ENCODE assay signal across 25 cellular contexts in the genomic region with DNA sequence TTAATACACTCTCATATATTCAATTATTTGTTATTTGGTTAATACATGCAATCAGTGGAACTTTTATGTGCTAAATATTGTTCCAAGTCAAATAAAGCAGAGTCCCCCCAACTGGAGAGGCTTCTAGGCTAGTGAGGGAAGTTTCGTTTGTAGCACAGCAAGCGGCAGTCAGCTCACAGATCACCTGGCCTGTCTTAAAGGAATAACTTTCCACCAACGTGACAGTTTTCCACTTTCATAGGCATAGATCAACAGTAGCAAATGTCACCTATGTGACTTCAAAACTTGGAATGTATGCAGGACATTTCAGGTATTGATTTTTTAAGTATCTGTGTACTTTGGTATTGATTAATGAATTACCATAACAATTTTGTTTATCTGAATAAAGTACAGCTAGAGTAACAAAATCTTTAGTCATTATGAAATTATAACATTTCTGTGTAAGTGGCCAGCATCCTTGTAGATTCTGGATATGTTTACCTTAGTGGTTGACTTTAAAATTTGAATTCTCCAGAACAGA.
DNase-seq lines count a peak whose midpoint lies in the region; ATAC-seq, FAIRE-seq and TF ChIP-seq lines count a peak whose summit lies in the region.
"Had no signal": no experiment of that assay in that cellular context is flagged by ENCODE, and none has a peak within 500 bp of the region (broad histone marks: within the 10 kb centered on the region; RNA-seq: fewer than 3 reads in every experiment).

No MANE protein-coding gene starts in this region.

- H3K27ac ChIP-seq in HepG2 (ENCODE audit: extremely low read length, insufficient read depth, low read length), result no peak overlapping the region
- no peak overlapping the region for H3K27ac ChIP-seq in right lobe of liver
- H3K27ac ChIP-seq in GM23338 (ENCODE audit: low read depth), result no peak overlapping the region
- H3K27ac ChIP-seq in iPS-18a (ENCODE audit: low read length), result no peak overlapping the region
- no peak overlapping the region for H3K27ac ChIP-seq in transverse colon
- H3K27ac ChIP-seq: A549 had no signal

- peaks cover 5% of the 10 kb centered on the region; the same call in 1 of the 2 replicates for H3K9me2 ChIP-seq in GM23338 (ENCODE audit: insufficient read depth)

- no peaks in the 10 kb centered on the region for H3K27me3 Mint-ChIP-seq in GM23338 (ENCODE audit: insufficient read depth, low read depth, poor library complexity)
- H3K27me3 Mint-ChIP-seq in progenitor cell of endocrine pancreas, result no peaks in the 10 kb centered on the region
- H3K27me3 Mint-ChIP-seq in activated CD4-positive, alpha-beta memory T cell treated with anti-CD3 and anti-CD28 coated beads for 36 hours, result no peaks in the 10 kb centered on the region

- H3K9me3 ChIP-seq in HepG2 (ENCODE audit: low read length) (no peaks in the 10 kb centered on the region), right lobe of liver (no peaks in the 10 kb centered on the region), iPS-18a (ENCODE audit: control insufficient read depth, low read depth, low read length) (no peaks in the 10 kb centered on the region), transverse colon (no peaks in the 10 kb centered on the region)
- H3K9me3 ChIP-seq: A549, BE2C had no signal

- TF ChIP-seq POLR2A in HepG2 (IDR thresholded peaks at IDR 0.05; ENCODE audit: insufficient read depth in 1 of 2, low read depth in 2 of 2, low read length in 2 of 2) (no peak), right lobe of liver (IDR thresholded peaks at IDR 0.05) (no peak), transverse colon (IDR thresholded peaks at IDR 0.05) (no peak)

- H3F3A ChIP-seq in GM23338 (replicated peaks; ENCODE audit: low read depth), result no peaks in the 10 kb centered on the region

- H3K4me1 ChIP-seq in HepG2 (ENCODE audit: insufficient read depth, low read length) (no peaks in the 10 kb centered on the region), right lobe of liver (no peaks in the 10 kb centered on the region), GM23338 (ENCODE audit: insufficient read depth) (peaks cover 15% of the 10 kb centered on the region), iPS-18a (ENCODE audit: control insufficient read depth, low read depth, low read length) (peaks cover 11% of the 10 kb centered on the region), transverse colon (no peaks in the 10 kb centered on the region)
- H3K4me1 ChIP-seq: A549, BE2C, Caco-2 had no signal

- WGBS in HepG2 (ENCODE audit: low lambda C conversion rate), result 54% methylated on average over 3 of the region's 3 CpGs
- 55% methylated on average over 3 of the region's 3 CpGs for WGBS in right lobe of liver (ENCODE audit: insufficient coverage, low coverage, low lambda C conversion rate, missing lambda C conversion rate)
- WGBS in transverse colon (ENCODE audit: low coverage in 1 of 2), 2 donors, result 86 to 92% methylated on average over 3 of the region's 3 CpGs

- no peak overlapping the region for H3K9ac ChIP-seq in HepG2 (ENCODE audit: insufficient read depth, low read depth, low read length)
- H3K9ac ChIP-seq in iPS-18a (ENCODE audit: low read length), result peak overlapping the region; percentile 20
- H3K9ac ChIP-seq: BLaER1 treated with 17β-estradiol and CSF1 and Interleukin-3, amounts not matched to agents 10 nM and 100 nM had no signal

- DNase-seq in HepG2 (ENCODE audit: low spot score), result no peak
- DNase-seq in right lobe of liver, result no peak
- DNase-seq in GM23338 (ENCODE audit: low spot score), result no peak
- no peak for DNase-seq in progenitor cell of endocrine pancreas (ENCODE audit: low spot score, unreplicated experiment)
- no peak for DNase-seq in transverse colon
- no peak for DNase-seq in stimulated activated CD4-positive, alpha-beta T cell treated with anti-CD3 and anti-CD28 coated beads, Interleukin-12 subunit alpha, Interleukin-12 subunit beta, amount 100 ng/mL, for 4 hours
- DNase-seq in activated CD4-positive, alpha-beta memory T cell treated with anti-CD3 and anti-CD28 coated beads for 36 hours, result no peak
- DNase-seq: 8988T; ACHN; AML-193; BE2C; Caco-2; CD8-positive, alpha-beta T cell; DMS153; DMS79; EL; GDM1; H9 had no signal

- H3K27me3 ChIP-seq in HepG2 (ENCODE audit: control insufficient read depth in 1 of 2, insufficient read depth in 2 of 2, low read length in 2 of 2), result no peaks in the 10 kb centered on the region
- no peaks in the 10 kb centered on the region for H3K27me3 ChIP-seq in right lobe of liver
- no peaks in the 10 kb centered on the region for H3K27me3 ChIP-seq in GM23338 (ENCODE audit: insufficient read depth)
- H3K27me3 ChIP-seq in iPS-18a (ENCODE audit: control insufficient read depth, insufficient read depth, low read length), result no peaks in the 10 kb centered on the region
- H3K27me3 ChIP-seq in transverse colon, result no peaks in the 10 kb centered on the region
- H3K27me3 ChIP-seq: BE2C; BLaER1 treated with 17β-estradiol and CSF1 and Interleukin-3, amounts not matched to agents 10 nM and 100 nM had no signal

- no peak for TF ChIP-seq CTCF in HepG2 (CRISPR knock-in tag; IDR thresholded peaks at IDR 0.05)
- TF ChIP-seq CTCF in right lobe of liver (IDR thresholded peaks at IDR 0.05), result no peak
- no peak for TF ChIP-seq CTCF in GM23338 (conservative IDR thresholded peaks at IDR 0.05; ENCODE audit: low read depth in 2 of 2)
- TF ChIP-seq CTCF in progenitor cell of endocrine pancreas (IDR thresholded peaks at IDR 0.05; ENCODE audit: unreplicated experiment), result no peak
- no peak for TF ChIP-seq CTCF in transverse colon (IDR thresholded peaks at IDR 0.05)

- intact Hi-C loops in HepG2 (cut with micrococcal nuclease; ENCODE audit: unreplicated experiment) (no loop called here), right lobe of liver (cut with DNase I) (no loop called here), transverse colon (cut with DNase I; ENCODE audit: low total_unique reads) (no loop called here)
- intact Hi-C loops in activated CD4-positive, alpha-beta memory T cell treated with anti-CD3 and anti-CD28 coated beads for 36 hours (cut with micrococcal nuclease), result loop anchor here (10.0 kb wide), 1 partner anchor 267 kb away; a partner anchor contains a TSS

- TF ChIP-seq RAD21 in HepG2 (CRISPR knock-in tag; IDR thresholded peaks at IDR 0.05), result no peak

- CTCF ChIA-PET in HepG2 (lab: Yijun Ruan, JAX; ENCODE audit: low intra/inter-chr PET ratio, low total read pairs), result no interaction called here
- CTCF ChIA-PET in activated CD4-positive, alpha-beta memory T cell treated with anti-CD3 and anti-CD28 coated beads for 36 hours (lab: Charles Lee), result no interaction called here

- H2AFZ ChIP-seq in HepG2 (ENCODE audit: low read length), result no peak overlapping the region
- no peak overlapping the region for H2AFZ ChIP-seq in GM23338

- H3K79me2 ChIP-seq in HepG2 (ENCODE audit: insufficient read depth, low read length) (no peaks in the 10 kb centered on the region), GM23338 (replicated peaks; ENCODE audit: insufficient read depth) (no peaks in the 10 kb centered on the region)

- H3K4me3 ChIP-seq in HepG2 (replicated peaks in 1 of 3; ENCODE audit: insufficient read depth in 1 of 3, low read depth in 2 of 3, low read length in 3 of 3) (no peak overlapping the region), right lobe of liver (no peak overlapping the region), GM23338 (no peak overlapping the region), iPS-18a (ENCODE audit: low read length) (no peak overlapping the region), transverse colon (no peak overlapping the region)
- H3K4me3 ChIP-seq: A549; BLaER1 treated with 17β-estradiol and CSF1 and Interleukin-3, amounts not matched to agents 10 nM and 100 nM; GM12878 had no signal

- FAIRE-seq in HepG2 (lab: Jason Lieb, UNC), result no peak
- FAIRE-seq: A549, GM12878, H1 had no signal

- in situ Hi-C loops in HepG2 (cut with HindIII; ENCODE audit: extremely low pct_ligation_motif_present, low pct_unique_long_range_greater_than_20kb), result no loop called here
- in situ Hi-C loops in transverse colon (cut with MboI; ENCODE audit: low pct_ligation_motif_present in 1 of 4, low pct_unique_long_range_greater_than_20kb in 1 of 4, low sequenced_read_pairs in 3 of 4), result no loop called here

- H3K36me3 ChIP-seq in HepG2 (replicated peaks in 1 of 2; ENCODE audit: control insufficient read depth in 1 of 2, insufficient read depth in 2 of 2, low read length in 2 of 2) (no peaks in the 10 kb centered on the region), right lobe of liver (no peaks in the 10 kb centered on the region), GM23338 (ENCODE audit: insufficient read depth) (no peaks in the 10 kb centered on the region), iPS-18a (ENCODE audit: control insufficient read depth, low read depth, low read length) (no peaks in the 10 kb centered on the region), transverse colon (no peaks in the 10 kb centered on the region)
- H3K36me3 ChIP-seq: BE2C had no signal

- H3K4me3 Mint-ChIP-seq in GM23338 (no peak overlapping the region), progenitor cell of endocrine pancreas (ENCODE audit: low read depth) (no peak overlapping the region)
- no peak overlapping the region for H3K4me3 Mint-ChIP-seq in activated CD4-positive, alpha-beta memory T cell treated with anti-CD3 and anti-CD28 coated beads for 36 hours
- H3K4me3 Mint-ChIP-seq: CD14-positive monocyte; CD8-positive, alpha-beta T cell; H9 had no signal

- H3K36me3 Mint-ChIP-seq in GM23338 (ENCODE audit: low read depth) (peaks cover 9% of the 10 kb centered on the region; the same call in 2 of the 3 replicates), progenitor cell of endocrine pancreas (ENCODE audit: insufficient read depth) (peaks cover 1% of the 10 kb centered on the region)
- no peaks in the 10 kb centered on the region for H3K36me3 Mint-ChIP-seq in activated CD4-positive, alpha-beta memory T cell treated with anti-CD3 and anti-CD28 coated beads for 36 hours
- H3K36me3 Mint-ChIP-seq: CD8-positive, alpha-beta T cell had no signal

- no peak overlapping the region for H3K4me2 ChIP-seq in HepG2 (ENCODE audit: low read depth, low read length)
- no peak overlapping the region for H3K4me2 ChIP-seq in GM23338
- H3K4me2 ChIP-seq: A549 had no signal

- H4K20me1 ChIP-seq in HepG2 (ENCODE audit: insufficient read depth, low read length) (no peaks in the 10 kb centered on the region), GM23338 (replicated peaks; ENCODE audit: insufficient read depth) (no peaks in the 10 kb centered on the region)
- H4K20me1 ChIP-seq: BLaER1 treated with 17β-estradiol and CSF1 and Interleukin-3, amounts not matched to agents 10 nM and 100 nM had no signal

- H3K9me3 Mint-ChIP-seq in GM23338 (peaks cover 3% of the 10 kb centered on the region; the same call in 1 of the 3 replicates), progenitor cell of endocrine pancreas (ENCODE audit: low read depth) (peaks cover 2% of the 10 kb centered on the region)
- H3K9me3 Mint-ChIP-seq in activated CD4-positive, alpha-beta memory T cell treated with anti-CD3 and anti-CD28 coated beads for 36 hours, result no peaks in the 10 kb centered on the region
- H3K9me3 Mint-ChIP-seq: CD8-positive, alpha-beta T cell had no signal

- H3K27ac Mint-ChIP-seq in GM23338 (peak overlapping the region; percentile 78; the same call in 1 of the 2 replicates), progenitor cell of endocrine pancreas (peak overlapping the region; percentile 2)
- no peak overlapping the region for H3K27ac Mint-ChIP-seq in activated CD4-positive, alpha-beta memory T cell treated with anti-CD3 and anti-CD28 coated beads for 36 hours
- H3K27ac Mint-ChIP-seq: CD14-positive monocyte; CD8-positive, alpha-beta T cell had no signal

- POLR2A ChIA-PET in HepG2 (lab: Yijun Ruan, JAX), result no interaction called here
- POLR2A ChIA-PET in activated CD4-positive, alpha-beta memory T cell treated with anti-CD3 and anti-CD28 coated beads for 36 hours (lab: Charles Lee), result no interaction called here

- no TSS peak for BruUV-seq in HepG2 (replicated peaks; lab: Mats Ljungman, UMichigan)

- ATAC-seq in HepG2, result peak; percentile 54; the same call in 2 of the 3 replicates
- no peak for ATAC-seq in right lobe of liver
- ATAC-seq in GM23338, result no peak; the same call in 2 of the 3 replicates
- ATAC-seq: A549; CD8-positive, alpha-beta T cell; GM12878; HCT116 had no signal

- TF ChIP-seq EP300 in HepG2 (IDR thresholded peaks at IDR 0.05; ENCODE audit: low read depth in 2 of 2, low read length in 2 of 2) (no peak), HepG2 (CRISPR knock-in tag; IDR thresholded peaks at IDR 0.05; ENCODE audit: borderline replicate concordance) (no peak), transverse colon (IDR thresholded peaks at IDR 0.05; ENCODE audit: low read depth) (no peak)

- H3K4me1 Mint-ChIP-seq in GM23338 (peaks cover 22% of the 10 kb centered on the region), progenitor cell of endocrine pancreas (ENCODE audit: low read depth) (peaks cover 35% of the 10 kb centered on the region)
- H3K4me1 Mint-ChIP-seq in activated CD4-positive, alpha-beta memory T cell treated with anti-CD3 and anti-CD28 coated beads for 36 hours (ENCODE audit: low read depth), result peaks cover 22% of the 10 kb centered on the region
